In the genomic region with DNA sequence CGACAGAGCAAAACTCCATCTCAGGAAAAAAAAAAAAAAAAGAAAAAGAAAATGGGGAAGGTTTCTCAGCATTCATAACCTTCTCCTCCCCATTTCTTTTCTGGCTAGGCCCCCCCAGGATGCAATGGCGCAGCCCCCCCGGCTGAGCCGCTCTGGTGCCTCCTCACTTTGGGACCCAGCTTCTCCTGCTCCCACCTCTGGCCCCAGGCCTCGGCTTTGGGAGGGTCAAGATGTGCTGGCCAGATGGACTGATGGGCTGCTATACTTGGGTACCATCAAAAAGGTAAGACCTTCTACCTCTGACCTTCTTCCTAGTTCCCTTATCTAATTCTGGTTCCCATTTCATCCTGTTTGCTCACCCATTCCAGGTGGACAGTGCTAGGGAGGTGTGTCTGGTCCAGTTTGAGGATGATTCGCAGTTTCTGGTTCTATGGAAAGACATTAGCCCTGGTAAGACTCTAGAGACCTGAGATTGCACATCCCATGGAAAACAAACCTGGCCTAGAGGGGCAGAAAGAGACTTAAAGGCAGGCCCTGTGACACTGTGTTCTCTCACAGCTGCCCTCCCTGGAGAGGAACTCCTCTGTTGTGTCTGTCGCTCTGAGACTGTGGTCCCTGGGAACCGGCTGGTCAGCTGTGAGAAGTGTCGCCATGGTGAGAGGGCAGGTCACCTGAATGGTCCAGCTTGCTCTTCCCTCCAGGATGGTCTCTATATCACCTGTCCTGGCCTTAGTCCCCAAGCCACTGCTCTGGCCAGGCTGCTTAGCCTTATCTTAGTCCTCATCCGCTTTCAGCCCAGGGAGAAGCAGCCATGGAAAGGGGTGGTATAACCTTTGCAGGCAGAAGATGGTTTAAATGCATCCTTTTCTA, we compare ENCODE assay signal across 8 cellular contexts. TPM values are rescaled to one million over a fixed set of nuclear protein-coding genes. Genes with fewer than 3 reads are reported as not detected.
DNase-seq lines count a peak whose midpoint lies in the region; ATAC-seq, FAIRE-seq and TF ChIP-seq lines count a peak whose summit lies in the region.
"Had no signal": no experiment of that assay in that cellular context is flagged by ENCODE, and none has a peak within 500 bp of the region (broad histone marks: within the 10 kb centered on the region; RNA-seq: fewer than 3 reads in every experiment).

No MANE protein-coding gene starts in this region.

- H3K4me1 Mint-ChIP-seq in activated T-cell treated with anti-CD3 and anti-CD28 coated beads, Interleukin-2, amount 50 U/mL, for 72 hours (ENCODE audit: low read depth): peaks cover 65% of the 10 kb centered on the region

- FAIRE-seq in endothelial cell of umbilical vein (lab: Jason Lieb, UNC): no peak

- H3K9ac ChIP-seq in endothelial cell of umbilical vein (replicated peaks; ENCODE audit: extremely low read depth, insufficient read depth, low read length): no peak overlapping the region

- POLR2A ChIA-PET in endothelial cell of umbilical vein (lab: Charles Lee): no interaction called here

- no peaks in the 10 kb centered on the region for H3K9me3 Mint-ChIP-seq in activated T-cell treated with anti-CD3 and anti-CD28 coated beads, Interleukin-2, amount 50 U/mL, for 72 hours

- H2AFZ ChIP-seq in endothelial cell of umbilical vein (ENCODE audit: low read depth, low read length): no peak overlapping the region

- H3K36me3 ChIP-seq in endothelial cell of umbilical vein (ENCODE audit: control insufficient read depth in 2 of 2, extremely low read depth in 1 of 2, insufficient read depth in 2 of 2, low read length in 2 of 2) (peaks cover 4 to 22% of the 10 kb centered on the region in 2 experiments), thyroid gland (peaks cover 31 to 32% of the 10 kb centered on the region in 2 donors)

- intact Hi-C loops in endothelial cell of umbilical vein (cut with micrococcal nuclease): loop anchor here (10.0 kb wide), 1 partner anchor 438 kb away; no protein-coding TSS in a partner anchor
- intact Hi-C loops in thyroid gland (cut with DNase I): no loop called here

- peak overlapping the region; percentile 83 to 88 for H3K4me3 Mint-ChIP-seq in activated T-cell treated with anti-CD3 and anti-CD28 coated beads, Interleukin-2, amount 50 U/mL, for 72 hours

- no peak overlapping the region for H3K4me2 ChIP-seq in endothelial cell of umbilical vein (ENCODE audit: insufficient read depth, low read length)

- H3K9me1 ChIP-seq in endothelial cell of umbilical vein (replicated peaks; ENCODE audit: control insufficient read depth, extremely low read depth, insufficient read depth, low read length): no peaks in the 10 kb centered on the region

- DNase-seq in activated T-cell treated with anti-CD3 and anti-CD28 coated beads, Interleukin-2, amount 50 U/mL, for 72 hours: no peak
- DNase-seq in activated T-cell treated with anti-CD3 and anti-CD28 coated beads for 4 hours (no peak), endothelial cell of umbilical vein (ENCODE audit: low read depth, low spot score) (no peak), thyroid gland (no peak), NCI-H2171 treated with DMSO at 0.1 percent for 48 hours (lab: John Stamatoyannopoulos, UW) (no peak), pons (ENCODE audit: low spot score) (no peak)
- DNase-seq: NCI-H2171 had no signal

- H3K27ac ChIP-seq in endothelial cell of umbilical vein (ENCODE audit: insufficient read depth, low read depth, low read length) (no peak overlapping the region), thyroid gland (peak overlapping the region; percentile 93 to 99 (median 93))

- dilution Hi-C loops in endothelial cell of umbilical vein (cut with MboI; ENCODE audit: extremely low pct_ligation_motif_present, low sequenced_read_pairs): no loop called here

- no peaks in the 10 kb centered on the region for H3K27me3 Mint-ChIP-seq in activated T-cell treated with anti-CD3 and anti-CD28 coated beads, Interleukin-2, amount 50 U/mL, for 72 hours (ENCODE audit: low read depth)

- H3K27ac Mint-ChIP-seq in activated T-cell treated with anti-CD3 and anti-CD28 coated beads, Interleukin-2, amount 50 U/mL, for 72 hours: peak overlapping the region; percentile 67

- H3K4me3 ChIP-seq in endothelial cell of umbilical vein (replicated peaks in 1 of 3; ENCODE audit: insufficient read depth in 1 of 3, low read depth in 1 of 3, low read length in 3 of 3): no peak overlapping the region
- peak overlapping the region in 1 of 3 donors; percentile 100 for H3K4me3 ChIP-seq in thyroid gland (replicated peaks in 1 of 3)

- H3K9me3 ChIP-seq in endothelial cell of umbilical vein (replicated peaks; ENCODE audit: control insufficient read depth, insufficient read depth, low read length) (no peaks in the 10 kb centered on the region), thyroid gland (no peaks in the 10 kb centered on the region)

- peaks cover 11% of the 10 kb centered on the region for H3K79me2 ChIP-seq in endothelial cell of umbilical vein (ENCODE audit: control insufficient read depth, insufficient read depth, low read length)

- TSS peak; percentile 26 for BruUV-seq in endothelial cell of umbilical vein (replicated peaks; lab: Mats Ljungman, UMichigan)

- no peaks in the 10 kb centered on the region for H4K20me1 ChIP-seq in endothelial cell of umbilical vein (replicated peaks; ENCODE audit: control insufficient read depth, extremely low read depth, insufficient read depth, low read length)

- TF ChIP-seq CTCF in endothelial cell of umbilical vein (IDR thresholded peaks at IDR 0.05; ENCODE audit: extremely low read depth in 1 of 2, insufficient read depth in 1 of 2, low read depth in 1 of 2, low read length in 2 of 2) (no peak), thyroid gland (IDR thresholded peaks at IDR 0.05) (no peak)

- peaks cover 21% of the 10 kb centered on the region for H3K4me1 ChIP-seq in endothelial cell of umbilical vein (ENCODE audit: control insufficient read depth, extremely low read depth, insufficient read depth, low read length)
- H3K4me1 ChIP-seq in thyroid gland: peaks cover 17 to 39% of the 10 kb centered on the region in 2 donors

- ATAC-seq in activated T-cell treated with anti-CD3 and anti-CD28 coated beads, Interleukin-2, amount 50 U/mL, for 72 hours (replicated peaks in 1 of 2): no peak
- ATAC-seq: esophagus mucosa had no signal

- TF ChIP-seq POLR2A in endothelial cell of umbilical vein (IDR thresholded peaks at IDR 0.05; ENCODE audit: low read depth, low read length): no peak
- TF ChIP-seq POLR2A in thyroid gland (IDR thresholded peaks at IDR 0.05): no peak

- CTCF ChIA-PET in endothelial cell of umbilical vein (lab: Charles Lee): interaction anchor here (1.2 kb wide), 1 partner anchor 13 kb away, joined by 5 read pairs; no protein-coding TSS in a partner anchor

- H3K36me3 Mint-ChIP-seq in activated T-cell treated with anti-CD3 and anti-CD28 coated beads, Interleukin-2, amount 50 U/mL, for 72 hours (ENCODE audit: insufficient read depth in 2 of 2): peaks cover 11 to 30% of the 10 kb centered on the region in 2 donors

- 88 to 92% methylated on average over 10 of the region's 10 CpGs for WGBS in thyroid gland, 2 donors

- H3K27me3 ChIP-seq in endothelial cell of umbilical vein (ENCODE audit: control insufficient read depth in 2 of 2, insufficient read depth in 2 of 2, low read length in 2 of 2) (no peaks in the 10 kb centered on the region), thyroid gland (no peaks in the 10 kb centered on the region)

RNA-seq across cellular contexts. Expression of a gene that starts 1.6 kb away (rescaled TPM):
- 10 to 100 TPM; 65.2 to 77.3 TPM for total RNA-seq in activated T-cell treated with anti-CD3 and anti-CD28 coated beads, Interleukin-2, amount 50 U/mL, for 72 hours
- total RNA-seq in endothelial cell of umbilical vein (28.8 and 32.5 TPM in 2 replicates), thyroid gland (100 to 1,000 TPM in 1 of 4 donors, 10 to 100 TPM in 3; 75.3 to 109 (median 88.5) TPM)
- polyA plus RNA-seq in endothelial cell of umbilical vein: 53.1 and 62.6 TPM in 2 replicates
- 23.9 and 25.2 TPM in 2 replicates for polyA plus RNA-seq in endothelial cell of umbilical vein (2011; cell fraction: cytosol; rRNA removed)
- polyA plus RNA-seq in endothelial cell of umbilical vein (2011; cell fraction: nucleus; rRNA removed): 186 and 227 TPM in 2 replicates
- polyA plus RNA-seq in endothelial cell of umbilical vein (2012): 22.8 and 26.1 TPM in 2 replicates
- polyA minus RNA-seq in endothelial cell of umbilical vein: 22.3 and 26.8 TPM in 2 replicates
- 8.6 TPM for polyA minus RNA-seq in endothelial cell of umbilical vein (2011; cell fraction: cytosol; rRNA and poly(A)+ RNA removed)
- polyA minus RNA-seq in endothelial cell of umbilical vein (2011; cell fraction: nucleus; rRNA and poly(A)+ RNA removed): 16.2 and 19.6 TPM in 2 replicates

RNA-seq across cellular contexts. Expression of a gene that starts 5.5 kb away (rescaled TPM):
- total RNA-seq in activated T-cell treated with anti-CD3 and anti-CD28 coated beads, Interleukin-2, amount 50 U/mL, for 72 hours: 100 to 1,000 TPM; 212 to 222 TPM
- total RNA-seq in endothelial cell of umbilical vein: 133 TPM in 2 replicates
- polyA plus RNA-seq in endothelial cell of umbilical vein: 202 and 241 TPM in 2 replicates
- polyA plus RNA-seq in endothelial cell of umbilical vein (2011; cell fraction: cytosol; rRNA removed): 189 and 191 TPM in 2 replicates
- polyA plus RNA-seq in endothelial cell of umbilical vein (2011; cell fraction: nucleus; rRNA removed): 92.8 and 109 TPM in 2 replicates
- polyA plus RNA-seq in endothelial cell of umbilical vein (2012): 123 and 151 TPM in 2 replicates
- 90.1 and 102 TPM in 2 replicates for polyA minus RNA-seq in endothelial cell of umbilical vein
- polyA minus RNA-seq in endothelial cell of umbilical vein (2011; cell fraction: cytosol; rRNA and poly(A)+ RNA removed): 143 TPM
- 21.5 and 24.2 TPM in 2 replicates for polyA minus RNA-seq in endothelial cell of umbilical vein (2011; cell fraction: nucleus; rRNA and poly(A)+ RNA removed)
- total RNA-seq in thyroid gland: 100 to 1,000 TPM; 165 to 296 (median 257) TPM

RNA-seq across cellular contexts. Expression of a gene that starts 7.5 kb away (rescaled TPM):
- 10 to 100 TPM; 86.9 to 91.5 TPM for total RNA-seq in activated T-cell treated with anti-CD3 and anti-CD28 coated beads, Interleukin-2, amount 50 U/mL, for 72 hours
- total RNA-seq in endothelial cell of umbilical vein (14.3 and 15.1 TPM in 2 replicates), thyroid gland (10 to 100 TPM in 3 of 4 donors, 1 to 10 TPM in 1; 10.0 to 15.3 (median 12.2) TPM)
- 7.3 and 7.9 TPM in 2 replicates for polyA plus RNA-seq in endothelial cell of umbilical vein
- 3.2 and 3.9 TPM in 2 replicates for polyA plus RNA-seq in endothelial cell of umbilical vein (2011; cell fraction: cytosol; rRNA removed)
- 36.2 and 44.4 TPM in 2 replicates for polyA plus RNA-seq in endothelial cell of umbilical vein (2011; cell fraction: nucleus; rRNA removed)
- 6.4 and 10.8 TPM in 2 replicates for polyA plus RNA-seq in endothelial cell of umbilical vein (2012)
- 6.2 and 9.3 TPM in 2 replicates for polyA minus RNA-seq in endothelial cell of umbilical vein
- 0.31 TPM for polyA minus RNA-seq in endothelial cell of umbilical vein (2011; cell fraction: cytosol; rRNA and poly(A)+ RNA removed)
- polyA minus RNA-seq in endothelial cell of umbilical vein (2011; cell fraction: nucleus; rRNA and poly(A)+ RNA removed): 11.4 and 14.9 TPM in 2 replicates

RNA-seq across cellular contexts. Expression of a gene that starts 20.8 kb away (rescaled TPM):
- total RNA-seq in activated T-cell treated with anti-CD3 and anti-CD28 coated beads, Interleukin-2, amount 50 U/mL, for 72 hours: 10 to 100 TPM; 91.7 to 96.3 TPM
- 63.4 and 65.9 TPM in 2 replicates for total RNA-seq in endothelial cell of umbilical vein
- polyA plus RNA-seq in endothelial cell of umbilical vein: 38.5 and 39.3 TPM in 2 replicates
- polyA plus RNA-seq in endothelial cell of umbilical vein (2011; cell fraction: cytosol; rRNA removed): 46.2 and 46.6 TPM in 2 replicates
- polyA plus RNA-seq in endothelial cell of umbilical vein (2011; cell fraction: nucleus; rRNA removed): 63.0 and 83.1 TPM in 2 replicates
- polyA plus RNA-seq in endothelial cell of umbilical vein (2012): 15.2 and 30.1 TPM in 2 replicates
- polyA minus RNA-seq in endothelial cell of umbilical vein: 40.6 and 41.9 TPM in 2 replicates
- polyA minus RNA-seq in endothelial cell of umbilical vein (2011; cell fraction: cytosol; rRNA and poly(A)+ RNA removed): 33.3 TPM
- polyA minus RNA-seq in endothelial cell of umbilical vein (2011; cell fraction: nucleus; rRNA and poly(A)+ RNA removed): 36.4 and 42.0 TPM in 2 replicates
- 1 to 10 TPM in 2 of 4 donors, under 1 TPM in 2; 0.13 to 4.3 (median 0.91) TPM for total RNA-seq in thyroid gland

RNA-seq across cellular contexts. Expression of a gene that starts 42.0 kb away (rescaled TPM):
- 10 to 100 TPM; 10.2 to 13.6 TPM for total RNA-seq in activated T-cell treated with anti-CD3 and anti-CD28 coated beads, Interleukin-2, amount 50 U/mL, for 72 hours
- total RNA-seq in endothelial cell of umbilical vein (8.0 and 8.7 TPM in 2 replicates), thyroid gland (1 to 10 TPM; 4.1 to 5.9 (median 4.6) TPM)
- polyA plus RNA-seq in endothelial cell of umbilical vein: 4.7 and 4.9 TPM in 2 replicates
- polyA plus RNA-seq in endothelial cell of umbilical vein (2011; cell fraction: cytosol; rRNA removed): 3.5 and 3.7 TPM in 2 replicates
- polyA plus RNA-seq in endothelial cell of umbilical vein (2011; cell fraction: nucleus; rRNA removed): 7.2 and 7.5 TPM in 2 replicates
- polyA plus RNA-seq in endothelial cell of umbilical vein (2012): 6.0 and 7.5 TPM in 2 replicates
- 8.0 and 9.0 TPM in 2 replicates for polyA minus RNA-seq in endothelial cell of umbilical vein
- polyA minus RNA-seq in endothelial cell of umbilical vein (2011; cell fraction: cytosol; rRNA and poly(A)+ RNA removed): 11.2 TPM
- polyA minus RNA-seq in endothelial cell of umbilical vein (2011; cell fraction: nucleus; rRNA and poly(A)+ RNA removed): 2.1 and 3.5 TPM in 2 replicates
